9 cellular contexts compared by ENCODE assay signal in genomic region chr9:27168951-27169350, GRCh38. TPM values are rescaled to one million over a fixed set of nuclear protein-coding genes. Genes with fewer than 3 reads are reported as not detected.
"Had no signal": no experiment of that assay in that cellular context is flagged by ENCODE, and none has a peak within 500 bp of the region (broad histone marks: within the 10 kb centered on the region; RNA-seq: fewer than 3 reads in every experiment).

No MANE protein-coding gene starts in this region.

- FAIRE-seq: H1, HepG2 had no signal

- H3K27ac Mint-ChIP-seq: GM23338 had no signal

- H3K27me3 Mint-ChIP-seq: IgD-negative memory B cell had no signal

- H3K4me3 ChIP-seq: GM23338, HAP-1 had no signal

- H3K36me3 ChIP-seq: HAP-1 had no signal

- H3K36me3 Mint-ChIP-seq: IgD-negative memory B cell had no signal

- H3K4me3 Mint-ChIP-seq: GM23338, IgD-negative memory B cell had no signal

- H3K9me3 ChIP-seq: HAP-1 had no signal

- ATAC-seq: GM23338, HCT116, HepG2 had no signal

- H3K4me1 Mint-ChIP-seq: IgD-negative memory B cell had no signal

- H3K4me2 ChIP-seq: GM23338 had no signal

- H3K9me3 Mint-ChIP-seq: GM23338 had no signal

- H3K4me1 ChIP-seq: HAP-1 had no signal

- DNase-seq: H7, KG1 had no signal

- H3K27ac ChIP-seq: HL-60 had no signal

- H2AFZ ChIP-seq: GM23338 had no signal

RNA-seq across cellular contexts. Expression of gene TEK, which starts 59.9 kb away (rescaled TPM):
- total RNA-seq: HepG2 had no signal
- polyA plus RNA-seq: HepG2, IgD-negative memory B cell had no signal
